1 cellular context compared by ENCODE assay signal in the genomic region with DNA sequence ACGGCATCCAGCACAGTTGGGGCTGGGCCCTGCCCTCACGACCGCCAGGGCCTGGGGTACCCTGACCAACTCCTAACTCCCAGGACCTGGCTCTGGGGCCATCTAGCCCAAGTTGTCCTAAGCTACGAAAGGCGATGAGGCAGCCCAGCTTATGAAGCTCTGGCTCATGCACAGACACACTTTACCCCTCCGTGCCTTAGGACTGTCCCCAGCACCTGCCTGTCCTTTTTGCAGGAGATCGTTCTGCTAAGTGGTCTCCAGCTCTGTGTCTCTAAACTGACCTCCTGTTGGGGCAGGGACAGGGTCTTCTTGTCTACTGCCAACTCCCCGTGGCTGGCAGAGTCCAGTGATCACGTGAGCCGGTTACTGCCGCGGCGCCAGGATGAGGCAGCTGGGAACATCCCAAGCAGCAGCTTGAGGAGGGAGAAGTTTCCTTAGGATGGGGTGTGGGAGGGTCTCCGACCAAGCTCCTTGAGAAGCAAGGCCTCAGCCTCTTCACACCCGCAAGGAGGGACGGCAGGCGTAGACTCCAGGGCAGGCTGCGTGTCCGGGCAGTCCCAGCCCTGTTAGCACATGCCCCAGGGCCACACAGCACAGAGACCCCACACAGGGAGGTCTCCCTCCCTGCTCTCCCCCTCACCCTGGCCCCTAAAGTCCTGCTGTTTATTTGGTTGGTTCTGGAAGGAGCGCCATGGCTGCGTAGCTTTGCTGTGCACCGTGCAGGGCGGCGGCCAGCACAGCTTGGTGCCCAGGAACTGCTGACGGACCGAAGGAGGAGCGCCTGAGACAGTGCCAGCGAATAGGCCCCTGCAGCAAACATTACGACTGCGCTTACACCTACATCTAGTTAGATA.
TF ChIP-seq lines count a peak whose summit lies in the region.

No MANE protein-coding gene starts in this region.

TF ChIP-seq in K562, 482 proteins besides CTCF, POLR2A, EP300 and RAD21:
- TF ChIP-seq, protein P1, sequence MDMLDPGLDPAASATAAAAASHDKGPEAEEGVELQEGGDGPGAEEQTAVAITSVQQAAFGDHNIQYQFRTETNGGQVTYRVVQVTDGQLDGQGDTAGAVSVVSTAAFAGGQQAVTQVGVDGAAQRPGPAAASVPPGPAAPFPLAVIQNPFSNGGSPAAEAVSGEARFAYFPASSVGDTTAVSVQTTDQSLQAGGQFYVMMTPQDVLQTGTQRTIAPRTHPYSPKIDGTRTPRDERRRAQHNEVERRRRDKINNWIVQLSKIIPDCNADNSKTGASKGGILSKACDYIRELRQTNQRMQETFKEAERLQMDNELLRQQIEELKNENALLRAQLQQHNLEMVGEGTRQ (CRISPR knock-in tag; IDR thresholded peaks at IDR 0.05): peak; percentile 16; the same call in 1 of the 2 replicates
- TF ChIP-seq BHLHE40 (IDR thresholded peaks at IDR 0.05; ENCODE audit: low read length): 0 out of 2 replicates have a peak, but pooled peaks have one; percentile 12
- no peak for TF ChIP-seq TEAD2 (tag; IDR thresholded peaks at IDR 0.05)
